Comparison of ENCODE assay signal across 10 cellular contexts in the genomic region with DNA sequence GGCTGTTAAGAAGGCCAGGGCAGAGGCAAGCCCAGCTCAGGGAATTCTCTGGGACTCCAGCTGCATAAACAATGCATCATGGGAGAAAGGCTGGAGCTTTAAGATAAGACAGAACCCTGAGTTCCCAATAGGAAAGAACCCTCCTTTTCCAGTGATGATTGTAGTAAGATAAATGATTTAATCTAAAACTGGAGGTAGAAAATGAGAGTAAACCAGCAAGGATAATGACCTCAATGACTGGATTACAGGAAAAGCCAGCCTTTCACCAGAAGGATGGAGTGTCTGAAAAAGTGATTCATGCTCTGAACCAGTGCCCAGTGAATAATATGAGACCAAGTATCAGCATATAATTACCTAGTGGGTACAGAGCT. TPM values are rescaled to one million over a fixed set of nuclear protein-coding genes. Genes with fewer than 3 reads are reported as not detected.
A peak's percentile ranks its signal among the peaks of the same experiment; 100 is the strongest.
DNase-seq lines count a peak whose midpoint lies in the region; ATAC-seq, FAIRE-seq and TF ChIP-seq lines count a peak whose summit lies in the region.
"Had no signal": no experiment of that assay in that cellular context is flagged by ENCODE, and none has a peak within 500 bp of the region (broad histone marks: within the 10 kb centered on the region; RNA-seq: fewer than 3 reads in every experiment).

No MANE protein-coding gene starts in this region.

- H2BK120ac ChIP-seq in mesendoderm (ENCODE audit: low read depth, low read length), result no peak overlapping the region

- H4K8ac ChIP-seq in mesendoderm (ENCODE audit: low read depth, low read length), result no peak overlapping the region

- no peak for TF ChIP-seq POLR2A in endothelial cell of umbilical vein (IDR thresholded peaks at IDR 0.05; ENCODE audit: low read depth, low read length)

- peak; percentile 33 for DNase-seq in AG04449 (ENCODE audit: low read depth, low spot score)
- peak; percentile 3 for DNase-seq in NCI-H69 (lab: John Stamatoyannopoulos, UW)
- DNase-seq in endothelial cell of umbilical vein (ENCODE audit: low read depth, low spot score), result peak; percentile 96
- DNase-seq in mesendoderm, result peak; percentile 39
- DNase-seq in DMS79 treated with DMSO at 0.1 percent for 48 hours (lab: John Stamatoyannopoulos, UW), result no peak
- DNase-seq in activated T-cell treated with anti-CD3 and anti-CD28 coated beads for 4 hours, result no peak
- DNase-seq in activated CD8-positive, alpha-beta memory T cell treated with anti-CD3 and anti-CD28 coated beads, Interleukin-2, amount 10 ng/mL, durations not matched to agents 7 days and 5 days, result no peak
- DNase-seq: immature natural killer cell, NCI-H1417 had no signal

- H3K79me1 ChIP-seq in mesendoderm (ENCODE audit: low read length), result no peaks in the 10 kb centered on the region

- ATAC-seq in HG03565 (IDR thresholded peaks at IDR 0.05; ENCODE audit: unreplicated experiment), result no peak
- no peak for ATAC-seq in activated CD8-positive, alpha-beta memory T cell treated with anti-CD3 and anti-CD28 coated beads, Interleukin-2, amount 10 ng/mL, durations not matched to agents 7 days and 5 days

- CTCF ChIA-PET in AG04449 (lab: Yijun Ruan, JAX), result interaction anchor here (1.3 kb wide), 1 partner anchor 227 kb away, joined by 5 read pairs; the partner anchor contains the start of gene TM7SF3
- CTCF ChIA-PET in endothelial cell of umbilical vein (lab: Charles Lee), result interaction anchor here (0.6 to 1.6 kb wide), 13 partner anchors 10 to 229 kb away, joined by 3 to 10 read pairs (median 4); partner anchors contain the start of gene ITPR2
- CTCF ChIA-PET in activated CD8-positive, alpha-beta memory T cell treated with anti-CD3 and anti-CD28 coated beads, Interleukin-2, amount 10 ng/mL, durations not matched to agents 7 days and 5 days (lab: Charles Lee), result no interaction called here

- H3K27me3 Mint-ChIP-seq in activated CD8-positive, alpha-beta memory T cell treated with anti-CD3 and anti-CD28 coated beads, Interleukin-2, amount 10 ng/mL, durations not matched to agents 7 days and 5 days, result no peaks in the 10 kb centered on the region

- peak; percentile 86 for FAIRE-seq in endothelial cell of umbilical vein (lab: Jason Lieb, UNC)

- no peak overlapping the region for H2AFZ ChIP-seq in endothelial cell of umbilical vein (ENCODE audit: low read depth, low read length)

- POLR2A ChIA-PET in AG04449 (lab: Yijun Ruan, JAX), result interaction anchor here (0.9 kb wide), 1 partner anchor 45 kb away, joined by 4 read pairs; no protein-coding TSS in a partner anchor
- POLR2A ChIA-PET in endothelial cell of umbilical vein (lab: Charles Lee), result interaction anchor here (1.0 kb wide), 1 partner anchor 45 kb away, joined by 10 read pairs; the partner anchor contains the start of gene ITPR2

- H3K36me3 ChIP-seq in endothelial cell of umbilical vein (ENCODE audit: control insufficient read depth in 2 of 2, extremely low read depth in 1 of 2, insufficient read depth in 2 of 2, low read length in 2 of 2) (no peaks in the 10 kb centered on the region), mesendoderm (ENCODE audit: control insufficient read depth, insufficient read depth, low read length) (no peaks in the 10 kb centered on the region)

- H3K27ac ChIP-seq in endothelial cell of umbilical vein (ENCODE audit: insufficient read depth, low read depth, low read length) (peak overlapping the region; percentile 85), mesendoderm (ENCODE audit: low read depth, low read length) (no peak overlapping the region)

- no peak overlapping the region for H2AK5ac ChIP-seq in mesendoderm (ENCODE audit: low read length)

- no peak overlapping the region for H3K56ac ChIP-seq in mesendoderm (ENCODE audit: low read length)

- no peak overlapping the region for H2BK5ac ChIP-seq in mesendoderm (ENCODE audit: low read length)

- TF ChIP-seq CTCF in AG04449 (IDR thresholded peaks at IDR 0.05; ENCODE audit: insufficient read depth, low read length, missing control alignments), result no peak
- TF ChIP-seq CTCF in endothelial cell of umbilical vein (IDR thresholded peaks at IDR 0.05; ENCODE audit: extremely low read depth in 1 of 2, insufficient read depth in 1 of 2, low read depth in 1 of 2, low read length in 2 of 2), result no peak

- peaks cover 29% of the 10 kb centered on the region for H3K36me3 Mint-ChIP-seq in activated CD8-positive, alpha-beta memory T cell treated with anti-CD3 and anti-CD28 coated beads, Interleukin-2, amount 10 ng/mL, durations not matched to agents 7 days and 5 days

- H3K18ac ChIP-seq in mesendoderm (ENCODE audit: low read length), result no peak overlapping the region

- dilution Hi-C loops in endothelial cell of umbilical vein (cut with MboI; ENCODE audit: extremely low pct_ligation_motif_present, low sequenced_read_pairs), result no loop called here

- no peaks in the 10 kb centered on the region for H4K20me1 ChIP-seq in endothelial cell of umbilical vein (replicated peaks; ENCODE audit: control insufficient read depth, extremely low read depth, insufficient read depth, low read length)

- no peak overlapping the region for H3K4ac ChIP-seq in mesendoderm (ENCODE audit: low read depth, low read length)

- no peaks in the 10 kb centered on the region for H3K9me1 ChIP-seq in endothelial cell of umbilical vein (replicated peaks; ENCODE audit: control insufficient read depth, extremely low read depth, insufficient read depth, low read length)

- H3K9me3 ChIP-seq in endothelial cell of umbilical vein (replicated peaks; ENCODE audit: control insufficient read depth, insufficient read depth, low read length), result no peaks in the 10 kb centered on the region

- H3K27me3 ChIP-seq in endothelial cell of umbilical vein (ENCODE audit: control insufficient read depth in 2 of 2, insufficient read depth in 2 of 2, low read length in 2 of 2), result no peaks in the 10 kb centered on the region
- no peaks in the 10 kb centered on the region for H3K27me3 ChIP-seq in mesendoderm (ENCODE audit: insufficient read depth, low read length, poor library complexity)

- H3K9me3 Mint-ChIP-seq in activated CD8-positive, alpha-beta memory T cell treated with anti-CD3 and anti-CD28 coated beads, Interleukin-2, amount 10 ng/mL, durations not matched to agents 7 days and 5 days (ENCODE audit: low read depth), result no peaks in the 10 kb centered on the region
- H3K9me3 Mint-ChIP-seq: immature natural killer cell had no signal

- no TSS peak for BruUV-seq in endothelial cell of umbilical vein (replicated peaks; lab: Mats Ljungman, UMichigan)

- no peak overlapping the region for H2BK15ac ChIP-seq in mesendoderm (replicated peaks; ENCODE audit: low read depth)

- intact Hi-C loops in endothelial cell of umbilical vein (cut with micrococcal nuclease), result loop anchor here (2.0 kb wide), 3 partner anchors 36 to 46 kb away; partner anchors contain the start of gene ITPR2

- H3K4me2 ChIP-seq in endothelial cell of umbilical vein (ENCODE audit: insufficient read depth, low read length), result peak overlapping the region; percentile 23
- no peak overlapping the region for H3K4me2 ChIP-seq in mesendoderm (ENCODE audit: low read length)

- H3K4me3 ChIP-seq in AG04449 (ENCODE audit: low read depth, low read length) (no peak overlapping the region), endothelial cell of umbilical vein (replicated peaks in 1 of 3; ENCODE audit: insufficient read depth in 1 of 3, low read depth in 1 of 3, low read length in 3 of 3) (no peak overlapping the region), mesendoderm (ENCODE audit: low read length) (no peak overlapping the region)

- H3K9ac ChIP-seq in endothelial cell of umbilical vein (replicated peaks; ENCODE audit: extremely low read depth, insufficient read depth, low read length) (peak overlapping the region; percentile 48), mesendoderm (ENCODE audit: low read length) (no peak overlapping the region)

- H3K4me1 Mint-ChIP-seq in activated CD8-positive, alpha-beta memory T cell treated with anti-CD3 and anti-CD28 coated beads, Interleukin-2, amount 10 ng/mL, durations not matched to agents 7 days and 5 days, result peaks cover 25% of the 10 kb centered on the region

- H3K4me3 Mint-ChIP-seq in activated CD8-positive, alpha-beta memory T cell treated with anti-CD3 and anti-CD28 coated beads, Interleukin-2, amount 10 ng/mL, durations not matched to agents 7 days and 5 days, result no peak overlapping the region
- H3K4me3 Mint-ChIP-seq: immature natural killer cell had no signal

- H4K5ac ChIP-seq in mesendoderm (ENCODE audit: low read length), result no peak overlapping the region

- H3K27ac Mint-ChIP-seq in activated CD8-positive, alpha-beta memory T cell treated with anti-CD3 and anti-CD28 coated beads, Interleukin-2, amount 10 ng/mL, durations not matched to agents 7 days and 5 days, result no peak overlapping the region

- H3K4me1 ChIP-seq in endothelial cell of umbilical vein (ENCODE audit: control insufficient read depth, extremely low read depth, insufficient read depth, low read length) (peaks cover 39% of the 10 kb centered on the region), mesendoderm (ENCODE audit: control insufficient read depth, low read depth, low read length) (no peaks in the 10 kb centered on the region)

- H3K79me2 ChIP-seq in endothelial cell of umbilical vein (ENCODE audit: control insufficient read depth, insufficient read depth, low read length), result no peaks in the 10 kb centered on the region
- no peaks in the 10 kb centered on the region for H3K79me2 ChIP-seq in mesendoderm (ENCODE audit: control insufficient read depth, insufficient read depth, low read length)

- H3K23ac ChIP-seq in mesendoderm (ENCODE audit: low read length), result no peak overlapping the region

TF ChIP-seq in endothelial cell of umbilical vein, 7 proteins besides CTCF, POLR2A, EP300 and RAD21 (continues in another document):
- TF ChIP-seq EZH2 (IDR thresholded peaks at IDR 0.05; ENCODE audit: borderline replicate concordance, low read depth, low read length, severe bottlenecking) (no peak), GATA2 (IDR thresholded peaks at IDR 0.05; ENCODE audit: insufficient read depth, insufficient read length, low read depth, low read length) (peak; percentile 94), POLR2AphosphoS5 (IDR thresholded peaks at IDR 0.05; ENCODE audit: insufficient read depth, low read depth, low read length) (peak; percentile 26), JUN (IDR thresholded peaks at IDR 0.05; ENCODE audit: borderline replicate concordance, insufficient read depth, insufficient read length, low read depth) (peak; percentile 77)

RNA-seq across cellular contexts. Expression of gene ITPR2, which starts 45.9 kb away (rescaled TPM):
- total RNA-seq in endothelial cell of umbilical vein, result 86.8 and 88.5 TPM in 2 replicates
- polyA plus RNA-seq in endothelial cell of umbilical vein, result 8.7 and 16.2 TPM in 2 replicates
- polyA plus RNA-seq in endothelial cell of umbilical vein (2011; cell fraction: cytosol; rRNA removed), result 16.2 and 17.4 TPM in 2 replicates
- 41.9 and 52.4 TPM in 2 replicates for polyA plus RNA-seq in endothelial cell of umbilical vein (2011; cell fraction: nucleus; rRNA removed)
- polyA plus RNA-seq in endothelial cell of umbilical vein (2012), result 72.6 and 81.9 TPM in 2 replicates
- polyA minus RNA-seq in endothelial cell of umbilical vein, result 136 and 148 TPM in 2 replicates
- polyA minus RNA-seq in endothelial cell of umbilical vein (2011; cell fraction: cytosol; rRNA and poly(A)+ RNA removed), result 18.2 TPM
- 292 and 418 TPM in 2 replicates for polyA minus RNA-seq in endothelial cell of umbilical vein (2011; cell fraction: nucleus; rRNA and poly(A)+ RNA removed)
- polyA plus RNA-seq in mesendoderm (2013, experiment 1 of 2), result 4.6 TPM
- 4.7 TPM for polyA plus RNA-seq in mesendoderm (2013, experiment 2 of 2)
- total RNA-seq in activated CD8-positive, alpha-beta memory T cell treated with anti-CD3 and anti-CD28 coated beads, Interleukin-2, amount 10 ng/mL, durations not matched to agents 7 days and 5 days, result 10 to 100 TPM; 31.1 to 37.7 TPM

Comparison
In these comparisons a context has a peak if more than half of its experiments do, and no peak if none do; other contexts are left out.
1. DNase-seq: peak in AG04449 (single experiment), NCI-H69 (single experiment), endothelial cell of umbilical vein (single experiment) and mesendoderm (single experiment); none in DMS79 treated with DMSO at 0.1 percent for 48 hours (single experiment), activated T-cell treated with anti-CD3 and anti-CD28 coated beads for 4 hours (single experiment) and activated CD8-positive, alpha-beta memory T cell treated with anti-CD3 and anti-CD28 coated beads, Interleukin-2, amount 10 ng/mL, durations not matched to agents 7 days and 5 days (single experiment).